In the genomic region with DNA sequence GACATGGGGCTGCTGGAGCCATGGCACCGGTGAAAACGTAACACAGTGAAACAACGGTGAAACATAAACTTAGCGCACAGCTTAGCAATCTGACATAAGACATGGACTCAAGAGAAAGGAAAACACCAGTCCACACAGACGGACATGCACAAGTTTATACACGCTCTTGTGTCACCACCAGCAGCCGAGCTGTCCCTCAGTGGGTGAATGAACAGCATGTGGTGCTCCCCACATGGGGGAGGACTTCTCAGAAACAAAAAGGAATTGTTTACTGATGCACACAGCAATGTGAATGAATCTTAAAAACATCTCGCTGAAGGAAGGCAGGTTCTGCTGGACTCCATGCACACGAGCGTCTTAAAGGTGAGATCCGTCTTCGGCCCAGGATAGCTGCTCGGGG, we compare ENCODE assay signal across 28 cellular contexts.
"Had no signal": no experiment of that assay in that cellular context is flagged by ENCODE, and none has a peak within 500 bp of the region (broad histone marks: within the 10 kb centered on the region; RNA-seq: fewer than 3 reads in every experiment).

No MANE protein-coding gene starts in this region.

- H3K36me3 ChIP-seq: neural progenitor cell had no signal

- H3K4me3 Mint-ChIP-seq: immature natural killer cell; naive thymus-derived CD8-positive, alpha-beta T cell; neural progenitor cell; stimulated activated effector memory CD8-positive, alpha-beta T cell treated with anti-CD3 and anti-CD28 coated beads, Interleukin-12 subunit alpha, Interleukin-12 subunit beta, amount 100 ng/mL, for 72 hours; stimulated activated naive CD8-positive, alpha-beta T cell treated with anti-CD3 and anti-CD28 coated beads, Interleukin-15, Interleukin-2, amounts not matched to agents 100 ng/mL and 50 ng/mL, for 24 hours; type B pancreatic cell had no signal

- H2AFZ ChIP-seq: neural progenitor cell had no signal

- H3K27me3 ChIP-seq: left lung, neural progenitor cell, pancreas, sigmoid colon, spleen, suprapubic skin, tibial artery, vagina had no signal

- H3K4me1 ChIP-seq: left lung, lower lobe of right lung, neural progenitor cell, pancreas, prostate gland, sigmoid colon, spleen, suprapubic skin, tibial artery, vagina had no signal

- H3K9me3 Mint-ChIP-seq: immature natural killer cell; naive thymus-derived CD8-positive, alpha-beta T cell; neural progenitor cell; stimulated activated effector memory CD8-positive, alpha-beta T cell treated with anti-CD3 and anti-CD28 coated beads, Interleukin-12 subunit alpha, Interleukin-12 subunit beta, amount 100 ng/mL, for 72 hours; stimulated activated naive CD8-positive, alpha-beta T cell treated with anti-CD3 and anti-CD28 coated beads, Interleukin-15, Interleukin-2, amounts not matched to agents 100 ng/mL and 50 ng/mL, for 24 hours; type B pancreatic cell had no signal

- H3K9ac ChIP-seq: neural progenitor cell had no signal

- H3K9me3 ChIP-seq: left lung, lower lobe of right lung, pancreas, prostate gland, sigmoid colon, spleen, suprapubic skin, thoracic aorta, tibial artery, vagina had no signal

- FAIRE-seq: islet of Langerhans, kidney, pancreas, small intestine had no signal

- H3K27ac Mint-ChIP-seq: stimulated activated effector memory CD8-positive, alpha-beta T cell treated with anti-CD3 and anti-CD28 coated beads, Interleukin-12 subunit alpha, Interleukin-12 subunit beta, amount 100 ng/mL, for 72 hours; stimulated activated naive CD8-positive, alpha-beta T cell treated with anti-CD3 and anti-CD28 coated beads, Interleukin-15, Interleukin-2, amounts not matched to agents 100 ng/mL and 50 ng/mL, for 24 hours; type B pancreatic cell had no signal

- H3K4me2 ChIP-seq: neural progenitor cell had no signal

- H3K27me3 Mint-ChIP-seq: naive thymus-derived CD8-positive, alpha-beta T cell; stimulated activated naive CD8-positive, alpha-beta T cell treated with anti-CD3 and anti-CD28 coated beads, Interleukin-15, Interleukin-2, amounts not matched to agents 100 ng/mL and 50 ng/mL, for 24 hours; type B pancreatic cell had no signal

- H3K27ac ChIP-seq: left lung, lower lobe of right lung, neural progenitor cell, pancreas, prostate gland, sigmoid colon, spleen, suprapubic skin, thoracic aorta, tibial artery, vagina had no signal

- DNase-seq: hypothalamus; immature natural killer cell; kidney; left colon; lower lobe of right lung; mammary epithelial cell; mesenchymal stem cell; naive thymus-derived CD8-positive, alpha-beta T cell; pancreas; posterior cingulate gyrus; retina; right cardiac atrium; sigmoid colon; small intestine; spleen; stimulated activated CD4-positive, alpha-beta T cell treated with anti-CD3 and anti-CD28 coated beads, Interleukin-4, amount 100 ng/mL, for 24 hours; stimulated activated naive CD4-positive, alpha-beta T cell; tibial artery had no signal

- H3K4me3 ChIP-seq: left lung, lower lobe of right lung, neural progenitor cell, pancreas, prostate gland, sigmoid colon, spleen, suprapubic skin, thoracic aorta, tibial artery, vagina had no signal

- ATAC-seq: left colon; left lung; lower lobe of right lung; naive thymus-derived CD8-positive, alpha-beta T cell; pancreas; right cardiac atrium; stimulated activated effector memory CD8-positive, alpha-beta T cell treated with anti-CD3 and anti-CD28 coated beads, Interleukin-12 subunit alpha, Interleukin-12 subunit beta, amount 100 ng/mL, for 72 hours had no signal
